ENCODE assay signal across 1 cellular context in genomic region chr19:33226550-33227241, GRCh38.
A peak's percentile ranks its signal among the peaks of the same experiment; 100 is the strongest.
TF ChIP-seq lines count a peak whose summit lies in the region.

No MANE protein-coding gene starts in this region.

TF ChIP-seq in HepG2, 621 proteins besides CTCF, POLR2A, EP300 and RAD21:
- 0 out of 2 replicates have a peak, but pooled peaks have one; percentile 9 for TF ChIP-seq ZFX (CRISPR knock-in tag; IDR thresholded peaks at IDR 0.05; ENCODE audit: low read depth)
- TF ChIP-seq, protein P1, sequence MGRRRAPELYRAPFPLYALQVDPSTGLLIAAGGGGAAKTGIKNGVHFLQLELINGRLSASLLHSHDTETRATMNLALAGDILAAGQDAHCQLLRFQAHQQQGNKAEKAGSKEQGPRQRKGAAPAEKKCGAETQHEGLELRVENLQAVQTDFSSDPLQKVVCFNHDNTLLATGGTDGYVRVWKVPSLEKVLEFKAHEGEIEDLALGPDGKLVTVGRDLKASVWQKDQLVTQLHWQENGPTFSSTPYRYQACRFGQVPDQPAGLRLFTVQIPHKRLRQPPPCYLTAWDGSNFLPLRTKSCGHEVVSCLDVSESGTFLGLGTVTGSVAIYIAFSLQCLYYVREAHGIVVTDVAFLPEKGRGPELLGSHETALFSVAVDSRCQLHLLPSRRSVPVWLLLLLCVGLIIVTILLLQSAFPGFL (CRISPR knock-in tag; IDR thresholded peaks at IDR 0.05), result no peak
